In genomic region chr3:49539659-49540560, GRCh38 we compare ENCODE assay signal across 8 cellular contexts.
DNase-seq lines count a peak whose midpoint lies in the region; ATAC-seq lines count a peak whose summit lies in the region.

No MANE protein-coding gene starts in this region.

- peak; percentile 98 for DNase-seq in AG20443 (ENCODE audit: low spot score)
- DNase-seq in NCI-H345 (lab: John Stamatoyannopoulos, UW), result peak; percentile 82
- DNase-seq in activated CD4-positive, CD25-positive, alpha-beta regulatory T cell (lab: John Stamatoyannopoulos, UW), result peak; percentile 79 to 91 (median 86)
- DNase-seq in central memory CD4-positive, alpha-beta T cell, result peak; percentile 82
- peak; percentile 98 for DNase-seq in islet precursor cell
- DNase-seq in stimulated activated CD4-positive, alpha-beta T cell treated with anti-CD3 and anti-CD28 coated beads, Interleukin-12 subunit alpha, Interleukin-12 subunit beta, amount 100 ng/mL, for 4 hours, result peak; percentile 95

- ATAC-seq in GM19025 (IDR thresholded peaks at IDR 0.05; ENCODE audit: low read depth, unreplicated experiment) (peak; percentile 93), HG03280 (IDR thresholded peaks at IDR 0.05; ENCODE audit: unreplicated experiment) (peak; percentile 95)

Comparison
In these comparisons a context has a peak if more than half of its experiments do, and no peak if none do; other contexts are left out.
1. Peak in every context shown above with its lines: DNase-seq and ATAC-seq.